Comparison of ENCODE assay signal across 10 cellular contexts in the genomic region with DNA sequence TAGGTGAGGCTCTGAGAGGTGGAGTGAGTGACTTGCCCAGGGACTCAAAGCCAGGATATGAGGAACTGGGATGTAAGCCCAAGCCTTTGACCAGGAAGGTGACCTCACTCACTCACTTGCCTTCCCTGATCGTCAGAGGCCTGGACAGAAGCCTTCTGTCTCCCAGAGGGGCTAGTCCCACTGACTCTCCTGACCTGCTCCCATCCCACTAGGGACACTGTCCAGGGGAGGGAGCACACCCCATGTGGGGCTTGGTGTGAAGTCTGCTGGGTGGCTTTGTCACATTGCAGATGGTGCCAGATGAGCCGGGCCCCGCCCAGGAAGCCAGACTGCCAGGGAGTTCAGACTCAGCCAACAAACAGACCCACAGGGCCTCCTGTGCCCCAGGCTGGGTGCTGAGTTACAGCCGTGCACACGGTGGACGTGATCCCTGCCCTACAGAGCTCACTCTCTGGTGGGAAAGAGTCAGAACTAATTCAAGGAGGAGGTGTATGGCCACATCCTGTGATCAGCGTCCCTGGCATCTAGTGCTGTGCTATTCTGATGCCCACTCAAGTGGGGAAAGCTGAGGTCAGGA. TPM values are rescaled to one million over a fixed set of nuclear protein-coding genes. Genes with fewer than 3 reads are reported as not detected.
DNase-seq lines count a peak whose midpoint lies in the region; ATAC-seq, FAIRE-seq and TF ChIP-seq lines count a peak whose summit lies in the region.
"Had no signal": no experiment of that assay in that cellular context is flagged by ENCODE, and none has a peak within 500 bp of the region (broad histone marks: within the 10 kb centered on the region; RNA-seq: fewer than 3 reads in every experiment).

No MANE protein-coding gene starts in this region.

- no peak for ATAC-seq in HG03139 (IDR thresholded peaks at IDR 0.05; ENCODE audit: unreplicated experiment)
- no peak for ATAC-seq in GM18909 (IDR thresholded peaks at IDR 0.05; ENCODE audit: poor library complexity, unreplicated experiment)

- H3K4me2 ChIP-seq in mammary epithelial cell (ENCODE audit: insufficient read depth, low read depth, low read length) (peak overlapping the region; percentile 46), mesenchymal stem cell (ENCODE audit: low read length, poor library complexity, severe bottlenecking) (no peak overlapping the region)
- H3K4me2 ChIP-seq: KMS-11 had no signal

- H3K36me3 ChIP-seq in mammary epithelial cell (ENCODE audit: insufficient read depth, low read length), result no peaks in the 10 kb centered on the region
- H3K36me3 ChIP-seq in mesenchymal stem cell (ENCODE audit: control insufficient read depth in 1 of 2, insufficient read depth in 2 of 2, low read depth in 1 of 2, low read length in 2 of 2), result no peaks in the 10 kb centered on the region
- H3K36me3 ChIP-seq: pancreas had no signal

- H2AK5ac ChIP-seq in mesenchymal stem cell (ENCODE audit: low read length, severe bottlenecking), result no peak overlapping the region

- no peak overlapping the region for H4K91ac ChIP-seq in mesenchymal stem cell (ENCODE audit: low read length)

- H2BK12ac ChIP-seq in mesenchymal stem cell (ENCODE audit: low read length in 2 of 2), result no peak overlapping the region

- H3K4ac ChIP-seq in mesenchymal stem cell (ENCODE audit: low read depth in 1 of 2, low read length in 2 of 2), result no peak overlapping the region

- CTCF ChIA-PET in mammary epithelial cell (lab: Charles Lee; ENCODE audit: low non-redundant PET), result no interaction called here

- 17% methylated on average over 3 of the region's 7 CpGs for WGBS in mammary epithelial cell (ENCODE audit: low coverage, missing lambda C conversion rate)
- 94% methylated on average over 6 of the region's 7 CpGs for WGBS in mesenchymal stem cell

- peaks cover 25% of the 10 kb centered on the region for H3K4me1 ChIP-seq in mammary epithelial cell (ENCODE audit: insufficient read depth, low read length)
- peaks cover 9% of the 10 kb centered on the region for H3K4me1 ChIP-seq in mesenchymal stem cell (ENCODE audit: control insufficient read depth, insufficient read depth, low read depth, low read length)
- H3K4me1 ChIP-seq: pancreas had no signal

- DNase-seq in EL (peak; percentile 61), MV-4-11 (lab: John Stamatoyannopoulos, UW) (peak; percentile 20), mammary epithelial cell (peak; percentile 11), mesenchymal stem cell (no peak), GM12891 (ENCODE audit: insufficient read length, low spot score) (no peak)
- DNase-seq: activated naive CD8-positive, alpha-beta T cell treated with anti-CD3 and anti-CD28 coated beads for 36 hours; pancreas had no signal

- no peak overlapping the region for H2BK120ac ChIP-seq in mesenchymal stem cell (ENCODE audit: low read depth, low read length)

- H3K9ac ChIP-seq in mammary epithelial cell (ENCODE audit: insufficient read depth, low read length) (no peak overlapping the region), mesenchymal stem cell (ENCODE audit: low read length) (no peak overlapping the region)
- H3K9ac ChIP-seq: KMS-11 had no signal

- H3K27me3 ChIP-seq in mammary epithelial cell (ENCODE audit: insufficient read depth, low read length) (no peaks in the 10 kb centered on the region), mesenchymal stem cell (ENCODE audit: control insufficient read depth in 1 of 2, insufficient read depth in 1 of 2, low read length in 2 of 2) (peaks cover 18 to 40% of the 10 kb centered on the region in 2 experiments)

- no TSS peak for BruUV-seq in mammary epithelial cell (replicated peaks; lab: Mats Ljungman, UMichigan)

- no peak overlapping the region for H3K4me3 ChIP-seq in mammary epithelial cell (replicated peaks in 1 of 3; ENCODE audit: insufficient read depth in 1 of 3, low read depth in 2 of 3, low read length in 3 of 3)
- H3K4me3 ChIP-seq in mesenchymal stem cell (ENCODE audit: insufficient read depth in 1 of 2, low read depth in 1 of 2, low read length in 2 of 2), result no peak overlapping the region
- H3K4me3 ChIP-seq: pancreas had no signal

- in situ Hi-C loops in mammary epithelial cell (cut with MboI; ENCODE audit: low sequenced_read_pairs in 2 of 2), result no loop called here

- no peak for TF ChIP-seq CTCF in mammary epithelial cell (conservative IDR thresholded peaks at IDR 0.05 in 1 of 2, IDR thresholded peaks at IDR 0.05 in 1 of 2; ENCODE audit: extremely low read depth in 1 of 2, insufficient read depth in 1 of 2, low read depth in 1 of 2, low read length in 2 of 2)

- H4K20me1 ChIP-seq in mammary epithelial cell (ENCODE audit: insufficient read depth, low read length), result no peaks in the 10 kb centered on the region

- H3K18ac ChIP-seq in mesenchymal stem cell (ENCODE audit: low read depth in 1 of 2, low read length in 2 of 2), result no peak overlapping the region

- no peak overlapping the region for H3K14ac ChIP-seq in mesenchymal stem cell (ENCODE audit: low read length in 2 of 2)

- dilution Hi-C loops in mammary epithelial cell (cut with HindIII; ENCODE audit: low sequenced_read_pairs), result loop anchor here (5.0 kb wide), 1 partner anchor 112 kb away; no protein-coding TSS in a partner anchor

- intact Hi-C loops in mammary epithelial cell (cut with micrococcal nuclease), result loop anchor here (5.0 kb wide), 1 partner anchor 898 kb away; no protein-coding TSS in a partner anchor

- no peaks in the 10 kb centered on the region for H3K79me2 ChIP-seq in mammary epithelial cell (ENCODE audit: insufficient read depth, low read length)

- H3K9me3 ChIP-seq in mammary epithelial cell (replicated peaks; ENCODE audit: insufficient read depth, low read length) (no peaks in the 10 kb centered on the region), mesenchymal stem cell (ENCODE audit: control insufficient read depth, low read length) (no peaks in the 10 kb centered on the region)
- H3K9me3 ChIP-seq: pancreas had no signal

- H2BK5ac ChIP-seq in mesenchymal stem cell (ENCODE audit: low read depth, low read length, poor library complexity, severe bottlenecking), result no peak overlapping the region

- no peak overlapping the region for H3K23ac ChIP-seq in mesenchymal stem cell (ENCODE audit: low read length in 2 of 2)

- no peak for FAIRE-seq in GM12891 (lab: Jason Lieb, UNC)
- FAIRE-seq: pancreas had no signal

- peak overlapping the region; percentile 53 for H4K8ac ChIP-seq in mesenchymal stem cell (ENCODE audit: low read length)

- H2AFZ ChIP-seq in mammary epithelial cell (ENCODE audit: low read depth, low read length) (peak overlapping the region; percentile 82), mesenchymal stem cell (ENCODE audit: low read depth, low read length) (no peak overlapping the region)

- H3K27ac ChIP-seq in mammary epithelial cell (ENCODE audit: insufficient read depth, low read depth, low read length), result no peak overlapping the region
- H3K27ac ChIP-seq in mesenchymal stem cell (ENCODE audit: low read length, poor library complexity, severe bottlenecking), result no peak overlapping the region
- H3K27ac ChIP-seq: KMS-11, pancreas had no signal

- H3K79me1 ChIP-seq in mesenchymal stem cell (replicated peaks; ENCODE audit: low read length, poor library complexity, severe bottlenecking), result no peaks in the 10 kb centered on the region

- TF ChIP-seq POLR2A in GM12891 (IDR thresholded peaks at IDR 0.05; ENCODE audit: low read depth, low read length), result no peak

- H2BK15ac ChIP-seq in mesenchymal stem cell (ENCODE audit: low read depth, poor library complexity, severe bottlenecking), result no peak overlapping the region

TF ChIP-seq in GM12891, 5 proteins besides CTCF, POLR2A, EP300 and RAD21:
- TF ChIP-seq TAF1 (IDR thresholded peaks at IDR 0.05; ENCODE audit: low read depth, low read length) (no peak), POLR2AphosphoS5 (IDR thresholded peaks at IDR 0.05; ENCODE audit: low read depth, low read length) (no peak), PAX5 (IDR thresholded peaks at IDR 0.05; ENCODE audit: insufficient read depth, low read length, severe bottlenecking) (no peak), SPI1 (IDR thresholded peaks at IDR 0.05; ENCODE audit: low read depth, low read length) (no peak), POU2F2 (IDR thresholded peaks at IDR 0.05; ENCODE audit: low read depth, low read length) (no peak)

RNA-seq across cellular contexts. Expression of a gene that starts 28.3 kb away (rescaled TPM):
- total RNA-seq in mammary epithelial cell, result 10 to 100 TPM; 27.5 to 67.8 TPM
- 51.6 TPM for polyA plus RNA-seq in mammary epithelial cell
- polyA minus RNA-seq in mammary epithelial cell, result 40.1 TPM
- 52.7 TPM for polyA plus RNA-seq in mesenchymal stem cell (2013, experiment 1 of 2)
- polyA plus RNA-seq in mesenchymal stem cell (2013, experiment 2 of 2), result 55.4 TPM
- polyA plus RNA-seq in GM12891 (2012; ENCODE audit: low read depth, missing spikeins), result 66.1 TPM

RNA-seq across cellular contexts. Expression of a gene that starts 28.6 kb away (rescaled TPM):
- 10 to 100 TPM; 26.8 to 51.5 TPM for total RNA-seq in mammary epithelial cell
- 43.1 TPM for polyA plus RNA-seq in mammary epithelial cell
- polyA minus RNA-seq in mammary epithelial cell, result 42.0 TPM
- polyA plus RNA-seq in mesenchymal stem cell (2013, experiment 1 of 2), result 48.3 TPM
- polyA plus RNA-seq in mesenchymal stem cell (2013, experiment 2 of 2), result 46.7 TPM
- polyA plus RNA-seq in GM12891 (2012; ENCODE audit: low read depth, missing spikeins), result 19.9 TPM

Comparison
In these comparisons a context has a peak if more than half of its experiments do, and no peak if none do; other contexts are left out.
1. DNase-seq: peak in EL (single experiment), MV-4-11 (single experiment) and mammary epithelial cell (single experiment); none in mesenchymal stem cell (single experiment) and GM12891 (single experiment).